ENCODE assay signal across 15 cellular contexts in genomic region chr17:40522250-40522960, GRCh38. TPM values are rescaled to one million over a fixed set of nuclear protein-coding genes. Genes with fewer than 3 reads are reported as not detected.
A peak's percentile ranks its signal among the peaks of the same experiment; 100 is the strongest.
DNase-seq lines count a peak whose midpoint lies in the region.
"Had no signal": no experiment of that assay in that cellular context is flagged by ENCODE, and none has a peak within 500 bp of the region (broad histone marks: within the 10 kb centered on the region; RNA-seq: fewer than 3 reads in every experiment).

No MANE protein-coding gene starts in this region.

- peaks cover 15% of the 10 kb centered on the region for H3K9me3 Mint-ChIP-seq in activated T-cell treated with anti-CD3 and anti-CD28 coated beads, Interleukin-2, amount 50 U/mL, for 24 hours

- DNase-seq in activated T-cell treated with anti-CD3 and anti-CD28 coated beads, Interleukin-2, amount 50 U/mL, for 24 hours: peak; percentile 18
- no peak for DNase-seq in activated T-cell treated with anti-CD3 and anti-CD28 coated beads for 4 hours
- no peak for DNase-seq in epithelial cell of prostate (ENCODE audit: low read depth, low spot score)
- DNase-seq in trophoblast cell: peak in 1 of 2 donors; percentile 73
- DNase-seq in NK-92 treated with Interleukin-12 subunit alpha and Interleukin-12 subunit beta, amount 100 ng/mL, for 24 hours (lab: John Stamatoyannopoulos, UW): no peak
- no peak for DNase-seq in nucleus accumbens (lab: John Stamatoyannopoulos, UW)
- DNase-seq in NCI-H345 treated with DMSO at 0.1 percent for 48 hours (lab: John Stamatoyannopoulos, UW; ENCODE audit: unreplicated experiment): no peak
- no peak for DNase-seq in H7
- DNase-seq: naive thymus-derived CD8-positive, alpha-beta T cell; NCI-H1048; small intestine had no signal

- no peak overlapping the region for H3K27ac Mint-ChIP-seq in activated T-cell treated with anti-CD3 and anti-CD28 coated beads, Interleukin-2, amount 50 U/mL, for 24 hours

- H3K27me3 ChIP-seq in trophoblast cell (ENCODE audit: insufficient read depth, low read length): no peaks in the 10 kb centered on the region
- no peaks in the 10 kb centered on the region for H3K27me3 ChIP-seq in H7 (ENCODE audit: control insufficient read depth, insufficient read depth, low read length)

- H3K4ac ChIP-seq in trophoblast cell (ENCODE audit: low read depth, low read length): no peak overlapping the region

- WGBS in trophoblast cell (ENCODE audit: extremely low coverage, insufficient coverage, insufficient read length): no CpG with 5 or more reads among the region's 7 CpGs

- peak overlapping the region; percentile 48 for H2BK12ac ChIP-seq in trophoblast cell (ENCODE audit: low read length)

- peaks cover 25% of the 10 kb centered on the region for H3K79me1 ChIP-seq in trophoblast cell (ENCODE audit: low read length)

- H3K23ac ChIP-seq in trophoblast cell (ENCODE audit: low read length): no peak overlapping the region

- H2AFZ ChIP-seq in trophoblast cell (ENCODE audit: insufficient read depth, low read length, poor library complexity): no peak overlapping the region

- H2BK120ac ChIP-seq in trophoblast cell (ENCODE audit: insufficient read depth, low read length, poor library complexity): peak overlapping the region; percentile 41

- H3K4me3 ChIP-seq in trophoblast cell (ENCODE audit: low read depth, low read length) (no peak overlapping the region), H7 (ENCODE audit: insufficient read depth, low read depth, low read length) (no peak overlapping the region)
- H3K4me3 ChIP-seq: dorsolateral prefrontal cortex had no signal

- no peak overlapping the region for H4K8ac ChIP-seq in trophoblast cell (ENCODE audit: low read depth, low read length)

- H3K79me2 ChIP-seq in trophoblast cell (ENCODE audit: control insufficient read depth, insufficient read depth, low read length, poor library complexity): no peaks in the 10 kb centered on the region

- H3K4me1 Mint-ChIP-seq in activated T-cell treated with anti-CD3 and anti-CD28 coated beads, Interleukin-2, amount 50 U/mL, for 24 hours (ENCODE audit: low read depth): peaks cover 29% of the 10 kb centered on the region

- no peak overlapping the region for H3K4me2 ChIP-seq in trophoblast cell (ENCODE audit: low read length)

- H3K18ac ChIP-seq in trophoblast cell (ENCODE audit: low read length): peak overlapping the region; percentile 4

- peaks cover 17% of the 10 kb centered on the region for H3K36me3 Mint-ChIP-seq in activated T-cell treated with anti-CD3 and anti-CD28 coated beads, Interleukin-2, amount 50 U/mL, for 24 hours (ENCODE audit: low read depth)

- no peak overlapping the region for H3K9ac ChIP-seq in trophoblast cell (ENCODE audit: low read length)

- peak overlapping the region; percentile 37 for H3K14ac ChIP-seq in trophoblast cell (ENCODE audit: low read length)

- H3K27ac ChIP-seq in epithelial cell of prostate (peak overlapping the region; percentile 99), trophoblast cell (ENCODE audit: low read depth, low read length) (peak overlapping the region; percentile 20)
- H3K27ac ChIP-seq: dorsolateral prefrontal cortex had no signal

- H3K36me3 ChIP-seq in trophoblast cell (ENCODE audit: control insufficient read depth in 1 of 2, insufficient read depth in 2 of 2, low read length in 2 of 2) (no peaks in the 10 kb centered on the region), H7 (replicated peaks; ENCODE audit: control insufficient read depth, insufficient read depth, low read length) (no peaks in the 10 kb centered on the region)

- no peak overlapping the region for H4K12ac ChIP-seq in trophoblast cell (ENCODE audit: low read depth, low read length)

- no peaks in the 10 kb centered on the region for H3K27me3 Mint-ChIP-seq in activated T-cell treated with anti-CD3 and anti-CD28 coated beads, Interleukin-2, amount 50 U/mL, for 24 hours

- H4K91ac ChIP-seq in trophoblast cell (ENCODE audit: low read depth, low read length): peak overlapping the region; percentile 55

- H2BK5ac ChIP-seq in trophoblast cell (ENCODE audit: low read depth, low read length, poor library complexity): no peak overlapping the region

- H3K4me1 ChIP-seq in trophoblast cell (ENCODE audit: control insufficient read depth in 1 of 2, insufficient read depth in 2 of 2, low read length in 2 of 2): peaks cover 24 to 27% of the 10 kb centered on the region in 2 experiments

- no peak overlapping the region for H3K4me3 Mint-ChIP-seq in activated T-cell treated with anti-CD3 and anti-CD28 coated beads, Interleukin-2, amount 50 U/mL, for 24 hours
- H3K4me3 Mint-ChIP-seq: naive thymus-derived CD8-positive, alpha-beta T cell had no signal

- H2AK5ac ChIP-seq in trophoblast cell (ENCODE audit: low read length): peak overlapping the region; percentile 51

- H3K9me3 ChIP-seq in trophoblast cell (ENCODE audit: insufficient read depth, low read depth, low read length): peaks cover 2% of the 10 kb centered on the region

RNA-seq across cellular contexts. Expression of gene TNS4, which starts 21.0 kb away (rescaled TPM):
- polyA plus RNA-seq in trophoblast cell (2013): 0.79 and 1.1 TPM in 2 replicates
- total RNA-seq in H7 (2014; rRNA removed; shearing (Covaris generic)): 0.14 and 0.18 TPM in 2 replicates
- total RNA-seq: dorsolateral prefrontal cortex; kidney epithelial cell; naive thymus-derived CD8-positive, alpha-beta T cell; temporal lobe had no signal
- polyA plus RNA-seq: naive thymus-derived CD8-positive, alpha-beta T cell had no signal

RNA-seq across cellular contexts. Expression of gene CCR7, which starts 42.9 kb away (rescaled TPM):
- polyA plus RNA-seq in trophoblast cell (2013): 217 and 236 TPM in 2 replicates
- total RNA-seq in H7 (2014; rRNA removed; shearing (Covaris generic)): 1.1 TPM in 1 of 2 replicates, not detected in the other
- total RNA-seq: kidney epithelial cell, NCI-H460 had no signal
